Comparison of ENCODE assay signal across 18 cellular contexts in genomic region chr20:38172344-38172743, GRCh38. TPM values are rescaled to one million over a fixed set of nuclear protein-coding genes. Genes with fewer than 3 reads are reported as not detected.
DNase-seq lines count a peak whose midpoint lies in the region; ATAC-seq and TF ChIP-seq lines count a peak whose summit lies in the region.
"Had no signal": no experiment of that assay in that cellular context is flagged by ENCODE, and none has a peak within 500 bp of the region (broad histone marks: within the 10 kb centered on the region; RNA-seq: fewer than 3 reads in every experiment).

No MANE protein-coding gene starts in this region.

- H3K9me3 Mint-ChIP-seq in HFFc6 (no peaks in the 10 kb centered on the region), glutamatergic neuron (ENCODE audit: unreplicated experiment) (no peaks in the 10 kb centered on the region)
- H3K9me3 Mint-ChIP-seq: activated T-cell treated with anti-CD3 and anti-CD28 coated beads, Interleukin-2, amount 50 U/mL, for 24 hours; stimulated activated effector memory CD8-positive, alpha-beta T cell treated with anti-CD3 and anti-CD28 coated beads, Interleukin-12 subunit alpha, Interleukin-12 subunit beta, amount 100 ng/mL, for 72 hours had no signal

- H3K27ac Mint-ChIP-seq in HFFc6 (peak overlapping the region; percentile 82), glutamatergic neuron (ENCODE audit: unreplicated experiment) (no peak overlapping the region)
- H3K27ac Mint-ChIP-seq: activated T-cell treated with anti-CD3 and anti-CD28 coated beads, Interleukin-2, amount 50 U/mL, for 24 hours; stimulated activated effector memory CD8-positive, alpha-beta T cell treated with anti-CD3 and anti-CD28 coated beads, Interleukin-12 subunit alpha, Interleukin-12 subunit beta, amount 100 ng/mL, for 72 hours had no signal

- no peak for ATAC-seq in foreskin keratinocyte
- no peak for ATAC-seq in GM19452 (IDR thresholded peaks at IDR 0.05; ENCODE audit: unreplicated experiment)
- ATAC-seq: stimulated activated effector memory CD8-positive, alpha-beta T cell treated with anti-CD3 and anti-CD28 coated beads, Interleukin-12 subunit alpha, Interleukin-12 subunit beta, amount 100 ng/mL, for 72 hours had no signal

- no peak overlapping the region for H3K4me3 ChIP-seq in AG04450 (ENCODE audit: low read depth, low read length)
- H3K4me3 ChIP-seq in WI38 (ENCODE audit: low read depth, low read length), result no peak overlapping the region

- H3K36me3 Mint-ChIP-seq in HFFc6 (ENCODE audit: low read depth), result no peaks in the 10 kb centered on the region
- no peaks in the 10 kb centered on the region for H3K36me3 Mint-ChIP-seq in glutamatergic neuron (ENCODE audit: unreplicated experiment)
- H3K36me3 Mint-ChIP-seq: stimulated activated effector memory CD8-positive, alpha-beta T cell treated with anti-CD3 and anti-CD28 coated beads, Interleukin-12 subunit alpha, Interleukin-12 subunit beta, amount 100 ng/mL, for 72 hours had no signal

- CTCF ChIA-PET in AG04450 (lab: Charles Lee), result interaction anchor here (0.6 to 4.4 kb wide), 6 partner anchors 19 to 514 kb away, joined by 3 to 42 read pairs (median 4); no protein-coding TSS in a partner anchor

- H3K4me3 Mint-ChIP-seq in HFFc6 (peak overlapping the region; percentile 48), glutamatergic neuron (ENCODE audit: unreplicated experiment) (no peak overlapping the region)
- H3K4me3 Mint-ChIP-seq: activated T-cell treated with anti-CD3 and anti-CD28 coated beads, Interleukin-2, amount 50 U/mL, for 24 hours; stimulated activated effector memory CD8-positive, alpha-beta T cell treated with anti-CD3 and anti-CD28 coated beads, Interleukin-12 subunit alpha, Interleukin-12 subunit beta, amount 100 ng/mL, for 72 hours had no signal

- TF ChIP-seq CTCF in AG04450 (IDR thresholded peaks at IDR 0.05; ENCODE audit: low read depth, low read length), result peak; percentile 58
- TF ChIP-seq CTCF in HFFc6 (IDR thresholded peaks at IDR 0.05), result peak; percentile 64
- peak; percentile 39 for TF ChIP-seq CTCF in WI38 (IDR thresholded peaks at IDR 0.05; ENCODE audit: low read depth, low read length)
- peak; percentile 45 for TF ChIP-seq CTCF in foreskin keratinocyte (conservative IDR thresholded peaks at IDR 0.05)
- no peak for TF ChIP-seq CTCF in glutamatergic neuron (IDR thresholded peaks at IDR 0.05; ENCODE audit: partially characterized antibody, unreplicated experiment)

- peaks cover 21% of the 10 kb centered on the region for H3K4me1 ChIP-seq in foreskin keratinocyte

- H3K27me3 ChIP-seq in AG04450 (ENCODE audit: control insufficient read depth, insufficient read depth, low read length), result no peaks in the 10 kb centered on the region
- no peaks in the 10 kb centered on the region for H3K27me3 ChIP-seq in foreskin keratinocyte

- H3K27ac ChIP-seq in AG04450 (ENCODE audit: low read depth, low read length), result no peak overlapping the region
- no peak overlapping the region for H3K27ac ChIP-seq in foreskin keratinocyte
- H3K27ac ChIP-seq: HL-60 had no signal

- H3K9me3 ChIP-seq in AG04450 (ENCODE audit: control insufficient read depth, insufficient read depth, low read length), result no peaks in the 10 kb centered on the region

- H3K4me1 Mint-ChIP-seq in HFFc6 (ENCODE audit: low read depth) (peaks cover 72% of the 10 kb centered on the region), glutamatergic neuron (ENCODE audit: low read depth, unreplicated experiment) (peaks cover 11% of the 10 kb centered on the region)

- DNase-seq in AG04450 (ENCODE audit: low read depth, low spot score), result no peak
- DNase-seq in HFFc6, result no peak
- no peak for DNase-seq in foreskin keratinocyte
- DNase-seq in cerebellar cortex (ENCODE audit: low spot score), result no peak
- no peak for DNase-seq in NCI-H1436 (lab: John Stamatoyannopoulos, UW)
- DNase-seq in glutamatergic neuron, result no peak
- DNase-seq: activated CD4-positive, alpha-beta T cell treated with anti-CD3 and anti-CD28 coated beads for 48 hours; activated T-cell treated with anti-CD3 and anti-CD28 coated beads, Interleukin-2, amount 50 U/mL, for 24 hours; amygdala; effector CD8-positive, alpha-beta T cell; GDM1; GOT3; NCI-H2081 treated with DMSO at 0.1 percent for 48 hours; stimulated activated CD4-positive, alpha-beta T cell treated with anti-CD3 and anti-CD28 coated beads, Interleukin-2, amount 100 ng/mL, for 48 hours had no signal

- POLR2A ChIA-PET in AG04450 (lab: Yijun Ruan, JAX), result no interaction called here

- peaks cover 2% of the 10 kb centered on the region for H3K27me3 Mint-ChIP-seq in HFFc6 (ENCODE audit: insufficient read depth)
- peaks cover 3% of the 10 kb centered on the region for H3K27me3 Mint-ChIP-seq in glutamatergic neuron (ENCODE audit: unreplicated experiment)

RNA-seq across cellular contexts. Expression of gene TGM2, which starts 7.3 kb away (rescaled TPM):
- 326 and 398 TPM in 2 replicates for polyA plus RNA-seq in AG04450 (2011; rRNA removed)
- polyA minus RNA-seq in AG04450 (2011; rRNA and poly(A)+ RNA removed), result 277 and 363 TPM in 2 replicates
- 100 to 1,000 TPM in 5 of 6 experiments, 10 to 100 TPM in 1; 99.6 to 430 (median 111) TPM for total RNA-seq in HFFc6 (2021; fragmentation: NEBNext Ultra II Directional; extraction: Animal tissue kit (Norgen Biotek cat#: 25700))
- 17.4 and 41.2 TPM in 2 replicates for total RNA-seq in foreskin keratinocyte
- 13.7 and 29.5 TPM in 2 replicates for polyA plus RNA-seq in foreskin keratinocyte
- total RNA-seq in glutamatergic neuron (ENCODE audit: unreplicated experiment), result not detected

Comparison
In these comparisons a context has a peak if more than half of its experiments do, and no peak if none do; other contexts are left out.
1. RNA of gene TGM2, which starts 7.3 kb away (total RNA-seq): 99.6 to 430 TPM in HFFc6 and 17.4 to 41.2 TPM in foreskin keratinocyte; not detected in glutamatergic neuron (single experiment); every median in the first group is over 10 times any median in the second.